Comparison of ENCODE assay signal across 30 cellular contexts in the genomic region with DNA sequence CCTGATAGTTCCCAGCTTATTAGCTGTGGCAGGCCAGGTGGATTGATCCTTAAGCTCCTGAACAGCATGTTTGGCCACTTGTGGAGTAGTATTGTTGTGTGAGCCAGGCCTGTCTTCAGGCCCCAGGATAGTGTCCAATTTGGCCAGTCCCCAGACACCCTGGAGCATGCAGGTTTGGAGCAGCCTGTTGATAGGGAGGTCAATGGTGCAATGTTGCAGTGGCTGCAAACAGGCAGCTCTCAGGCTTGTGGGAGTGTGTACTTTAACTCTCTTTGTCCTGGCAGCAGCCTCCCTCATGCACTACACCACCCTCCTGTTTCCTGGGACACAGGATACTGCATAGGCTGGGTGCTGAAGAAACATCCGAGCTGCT. TPM values are rescaled to one million over a fixed set of nuclear protein-coding genes. Genes with fewer than 3 reads are reported as not detected.
"Had no signal": no experiment of that assay in that cellular context is flagged by ENCODE, and none has a peak within 500 bp of the region (broad histone marks: within the 10 kb centered on the region; RNA-seq: fewer than 3 reads in every experiment).

No MANE protein-coding gene starts in this region.

- H3K36me3 Mint-ChIP-seq: activated CD8-positive, alpha-beta memory T cell treated with anti-CD3 and anti-CD28 coated beads, Interleukin-2, amount 10 ng/mL, durations not matched to agents 7 days and 5 days; activated naive CD4-positive, alpha-beta T cell treated with anti-CD3 and anti-CD28 coated beads, Interleukin-2, amount 50 U/mL, for 72 hours; IgD-negative memory B cell had no signal

- H3K27ac ChIP-seq: ascending aorta, body of pancreas, Peyer's patch, RWPE1 had no signal

- H3K27ac Mint-ChIP-seq: activated B cell treated with CpG ODN at 0.5 μM for 24 hours; activated CD4-positive, alpha-beta T cell treated with anti-CD3 and anti-CD28 coated beads, Interleukin-2, amount 10 ng/mL, durations not matched to agents 24 days and 14 days; activated CD8-positive, alpha-beta memory T cell treated with anti-CD3 and anti-CD28 coated beads, Interleukin-2, amount 10 ng/mL, durations not matched to agents 7 days and 5 days; activated naive CD4-positive, alpha-beta T cell treated with anti-CD3 and anti-CD28 coated beads, Interleukin-2, amount 50 U/mL, for 72 hours; activated naive CD8-positive, alpha-beta T cell treated with anti-CD3 and anti-CD28 coated beads, Interleukin-2, amount 50 U/mL, for 24 hours; IgD-negative memory B cell; T-helper 1 cell treated with Interleukin-12 subunit alpha and Interleukin-12 subunit beta and Interleukin-4 antibody, amounts not matched to agents 30 μg/mL and 1 μg/mL, for 36 hours had no signal

- H3K36me3 ChIP-seq: ascending aorta, Peyer's patch had no signal

- H3K4me3 Mint-ChIP-seq: activated B cell treated with CpG ODN at 0.5 μM for 24 hours; activated CD4-positive, alpha-beta T cell treated with anti-CD3 and anti-CD28 coated beads, Interleukin-2, amount 10 ng/mL, durations not matched to agents 24 days and 14 days; activated CD8-positive, alpha-beta memory T cell treated with anti-CD3 and anti-CD28 coated beads, Interleukin-2, amount 10 ng/mL, durations not matched to agents 7 days and 5 days; activated naive CD8-positive, alpha-beta T cell treated with anti-CD3 and anti-CD28 coated beads, Interleukin-2, amount 50 U/mL, for 24 hours; activated T-cell treated with anti-CD3 and anti-CD28 coated beads, Interleukin-2, amount 50 U/mL, for 4 hours; IgD-negative memory B cell; T-helper 1 cell treated with Interleukin-12 subunit alpha and Interleukin-12 subunit beta and Interleukin-4 antibody, amounts not matched to agents 30 μg/mL and 1 μg/mL, for 36 hours had no signal

- H3K9me3 Mint-ChIP-seq: T-helper 1 cell treated with Interleukin-12 subunit alpha and Interleukin-12 subunit beta and Interleukin-4 antibody, amounts not matched to agents 30 μg/mL and 1 μg/mL, for 36 hours had no signal

- H3K4me1 Mint-ChIP-seq: activated B cell treated with CpG ODN at 0.5 μM for 24 hours; activated CD4-positive, alpha-beta T cell treated with anti-CD3 and anti-CD28 coated beads, Interleukin-2, amount 10 ng/mL, durations not matched to agents 24 days and 14 days; activated CD8-positive, alpha-beta memory T cell treated with anti-CD3 and anti-CD28 coated beads, Interleukin-2, amount 10 ng/mL, durations not matched to agents 7 days and 5 days; activated naive CD8-positive, alpha-beta T cell treated with anti-CD3 and anti-CD28 coated beads, Interleukin-2, amount 50 U/mL, for 24 hours; IgD-negative memory B cell had no signal

- H3K4me1 ChIP-seq: ascending aorta, body of pancreas, Peyer's patch had no signal

- H3K27me3 Mint-ChIP-seq: activated B cell treated with CpG ODN at 0.5 μM for 24 hours; activated CD4-positive, alpha-beta T cell treated with anti-CD3 and anti-CD28 coated beads, Interleukin-2, amount 10 ng/mL, durations not matched to agents 24 days and 14 days; activated CD8-positive, alpha-beta memory T cell treated with anti-CD3 and anti-CD28 coated beads, Interleukin-2, amount 10 ng/mL, durations not matched to agents 7 days and 5 days; activated naive CD8-positive, alpha-beta T cell treated with anti-CD3 and anti-CD28 coated beads, Interleukin-2, amount 50 U/mL, for 24 hours; IgD-negative memory B cell had no signal

- H3K9me3 ChIP-seq: ascending aorta, body of pancreas, Peyer's patch had no signal

- H3K27me3 ChIP-seq: ascending aorta, body of pancreas, Peyer's patch had no signal

- ATAC-seq: activated CD8-positive, alpha-beta memory T cell treated with anti-CD3 and anti-CD28 coated beads, Interleukin-2, amount 10 ng/mL, durations not matched to agents 7 days and 5 days; activated naive CD4-positive, alpha-beta T cell treated with anti-CD3 and anti-CD28 coated beads, Interleukin-2, amount 50 U/mL, for 72 hours; activated naive CD8-positive, alpha-beta T cell treated with anti-CD3 and anti-CD28 coated beads, Interleukin-2, amount 50 U/mL, for 24 hours; activated T-cell treated with anti-CD3 and anti-CD28 coated beads, Interleukin-2, amount 50 U/mL, for 4 hours; body of pancreas had no signal

- DNase-seq: activated B cell treated with CpG ODN at 0.5 μM for 24 hours; activated CD4-positive, alpha-beta T cell treated with anti-CD3 and anti-CD28 coated beads for 1 hour; activated CD4-positive, alpha-beta T cell treated with anti-CD3 and anti-CD28 coated beads, Interleukin-2, amount 10 ng/mL, durations not matched to agents 24 days and 14 days; activated CD4-positive, alpha-beta T cell treated with anti-CD3 and anti-CD28 coated beads, Interleukin-2, amount 50 U/mL, for 48 hours; activated CD8-positive, alpha-beta memory T cell treated with anti-CD3 and anti-CD28 coated beads, Interleukin-2, amount 10 ng/mL, durations not matched to agents 7 days and 5 days; activated effector memory CD4-positive, alpha-beta T cell treated with anti-CD3 and anti-CD28 coated beads, Interleukin-2, amount 50 U/mL, for 16 hours; activated naive CD4-positive, alpha-beta T cell treated with Interleukin-2 at 50 U/mL for 16 hours; activated naive CD8-positive, alpha-beta T cell treated with anti-CD3 and anti-CD28 coated beads, Interleukin-2, amount 50 U/mL, for 24 hours; activated T-cell treated with anti-CD3 and anti-CD28 coated beads, Interleukin-2, amount 50 U/mL, for 4 hours; amniotic stem cell; body of pancreas; KG1; NCI-H1048; NCI-H1930; NCI-H2107; NCI-H2171 treated with DMSO at 0.1 percent for 48 hours; NCI-H345; NCI-H510A; NCI-H526 treated with DMSO at 0.1 percent for 48 hours; NK-92 treated with Interleukin-12 subunit alpha and Interleukin-12 subunit beta, amount 100 ng/mL, for 24 hours; Peyer's patch; SHP77 treated with DMSO at 0.1 percent for 48 hours had no signal

- H3K4me3 ChIP-seq: ascending aorta, body of pancreas, Peyer's patch had no signal

RNA-seq across cellular contexts. Expression of a gene that starts 24.1 kb away (rescaled TPM):
- total RNA-seq: activated B cell treated with CpG ODN at 0.5 μM for 24 hours; activated CD4-positive, alpha-beta T cell treated with anti-CD3 and anti-CD28 coated beads, Interleukin-2, amount 10 ng/mL, durations not matched to agents 24 days and 14 days; activated CD8-positive, alpha-beta memory T cell treated with anti-CD3 and anti-CD28 coated beads, Interleukin-2, amount 10 ng/mL, durations not matched to agents 7 days and 5 days; activated naive CD4-positive, alpha-beta T cell treated with anti-CD3 and anti-CD28 coated beads, Interleukin-2, amount 50 U/mL, for 72 hours; activated T-cell treated with anti-CD3 and anti-CD28 coated beads, Interleukin-2, amount 50 U/mL, for 4 hours; ascending aorta; body of pancreas; LHCN-M2; M059J; Peyer's patch; SK-MEL-5 had no signal
- polyA plus RNA-seq: IgD-negative memory B cell had no signal
